Comparison of ENCODE assay signal across 21 cellular contexts in genomic region chr15:86773766-86774165, GRCh38.
DNase-seq lines count a peak whose midpoint lies in the region; ATAC-seq and TF ChIP-seq lines count a peak whose summit lies in the region.
"Had no signal": no experiment of that assay in that cellular context is flagged by ENCODE, and none has a peak within 500 bp of the region (broad histone marks: within the 10 kb centered on the region; RNA-seq: fewer than 3 reads in every experiment).

No MANE protein-coding gene starts in this region.

- no peak overlapping the region for H3K27ac Mint-ChIP-seq in stimulated activated memory B cell treated with anti-CD40 and anti-IgM and Interleukin-4, amounts not matched to agents 10 μg/mL and 1 μg/mL and 100 μg/mL, for 72 hours
- H3K27ac Mint-ChIP-seq in osteocyte (ENCODE audit: unreplicated experiment) = no peak overlapping the region
- H3K27ac Mint-ChIP-seq: activated naive CD8-positive, alpha-beta T cell treated with anti-CD3 and anti-CD28 coated beads, Interleukin-2, amount 50 U/mL, for 24 hours; type B pancreatic cell had no signal

- no peaks in the 10 kb centered on the region for H3K27me3 Mint-ChIP-seq in stimulated activated memory B cell treated with anti-CD40 and anti-IgM and Interleukin-4, amounts not matched to agents 10 μg/mL and 1 μg/mL and 100 μg/mL, for 72 hours
- no peaks in the 10 kb centered on the region for H3K27me3 Mint-ChIP-seq in osteocyte (ENCODE audit: unreplicated experiment)

- TF ChIP-seq CTCF in osteocyte (IDR thresholded peaks at IDR 0.05) = no peak

- DNase-seq in G401 (ENCODE audit: low spot score) = peak; percentile 82
- DNase-seq in NCI-H128 (lab: John Stamatoyannopoulos, UW; ENCODE audit: unreplicated experiment) = peak; percentile 58
- peak; percentile 19 for DNase-seq in NCI-H510A (lab: John Stamatoyannopoulos, UW)
- peak; percentile 30 for DNase-seq in cerebellum (ENCODE audit: low spot score)
- no peak for DNase-seq in HuH-7.5 (ENCODE audit: low spot score)
- DNase-seq in osteocyte (ENCODE audit: extremely low spot score, unreplicated experiment) = no peak
- DNase-seq: activated CD4-positive, alpha-beta T cell treated with anti-CD3 and anti-CD28 coated beads, Interleukin-2, amount 50 U/mL, for 1 hour; activated gamma-delta T cell treated with Interleukin-2 at 50 U/mL for 16 hours; activated naive CD8-positive, alpha-beta T cell treated with anti-CD3 and anti-CD28 coated beads, Interleukin-2, amount 50 U/mL, for 24 hours; activated T-cell treated with anti-CD3 and anti-CD28 coated beads, Interleukin-2, amount 50 U/mL, for 4 hours; gastrocnemius medialis; mammary epithelial cell; right cardiac atrium; stimulated activated CD4-positive, alpha-beta T cell treated with anti-CD3 and anti-CD28 coated beads, Interleukin-2, amount 100 ng/mL, for 48 hours; substantia nigra; T1000 had no signal

- no peak overlapping the region for H3K4me3 Mint-ChIP-seq in stimulated activated memory B cell treated with anti-CD40 and anti-IgM and Interleukin-4, amounts not matched to agents 10 μg/mL and 1 μg/mL and 100 μg/mL, for 72 hours
- no peak overlapping the region for H3K4me3 Mint-ChIP-seq in osteocyte (ENCODE audit: unreplicated experiment)
- H3K4me3 Mint-ChIP-seq: activated naive CD8-positive, alpha-beta T cell treated with anti-CD3 and anti-CD28 coated beads, Interleukin-2, amount 50 U/mL, for 24 hours; activated T-cell treated with anti-CD3 and anti-CD28 coated beads, Interleukin-2, amount 50 U/mL, for 4 hours; central memory CD8-positive, alpha-beta T cell; neural crest cell; type B pancreatic cell had no signal

- ATAC-seq in stimulated activated memory B cell treated with anti-CD40 and anti-IgM and Interleukin-4, amounts not matched to agents 10 μg/mL and 1 μg/mL and 100 μg/mL, for 72 hours = no peak
- ATAC-seq: activated naive CD8-positive, alpha-beta T cell treated with anti-CD3 and anti-CD28 coated beads, Interleukin-2, amount 50 U/mL, for 24 hours; activated T-cell treated with anti-CD3 and anti-CD28 coated beads, Interleukin-2, amount 50 U/mL, for 4 hours; gastrocnemius medialis; HepG2; right cardiac atrium had no signal

- H3K9me3 Mint-ChIP-seq in stimulated activated memory B cell treated with anti-CD40 and anti-IgM and Interleukin-4, amounts not matched to agents 10 μg/mL and 1 μg/mL and 100 μg/mL, for 72 hours = peaks cover 6% of the 10 kb centered on the region
- H3K9me3 Mint-ChIP-seq in osteocyte (ENCODE audit: unreplicated experiment) = peaks cover 16% of the 10 kb centered on the region
- H3K9me3 Mint-ChIP-seq: activated naive CD8-positive, alpha-beta T cell treated with anti-CD3 and anti-CD28 coated beads, Interleukin-2, amount 50 U/mL, for 24 hours; central memory CD8-positive, alpha-beta T cell; type B pancreatic cell had no signal

- no peaks in the 10 kb centered on the region for H3K4me1 Mint-ChIP-seq in stimulated activated memory B cell treated with anti-CD40 and anti-IgM and Interleukin-4, amounts not matched to agents 10 μg/mL and 1 μg/mL and 100 μg/mL, for 72 hours
- no peaks in the 10 kb centered on the region for H3K4me1 Mint-ChIP-seq in osteocyte (ENCODE audit: unreplicated experiment)
- H3K4me1 Mint-ChIP-seq: activated naive CD8-positive, alpha-beta T cell treated with anti-CD3 and anti-CD28 coated beads, Interleukin-2, amount 50 U/mL, for 24 hours; central memory CD8-positive, alpha-beta T cell had no signal

- H3K36me3 Mint-ChIP-seq in stimulated activated memory B cell treated with anti-CD40 and anti-IgM and Interleukin-4, amounts not matched to agents 10 μg/mL and 1 μg/mL and 100 μg/mL, for 72 hours = no peaks in the 10 kb centered on the region
- no peaks in the 10 kb centered on the region for H3K36me3 Mint-ChIP-seq in osteocyte (ENCODE audit: unreplicated experiment)
- H3K36me3 Mint-ChIP-seq: type B pancreatic cell had no signal

- in situ Hi-C loops in G401 (cut with HindIII; ENCODE audit: low sequenced_read_pairs) = no loop called here

Comparison
In these comparisons a context has a peak if more than half of its experiments do, and no peak if none do; other contexts are left out.
1. DNase-seq: peak in G401 (single experiment), NCI-H128 (single experiment), NCI-H510A (single experiment) and cerebellum (single experiment); none in HuH-7.5 (single experiment) and osteocyte (single experiment).